9 cellular contexts compared by ENCODE assay signal in genomic region chr16:278863-279366, GRCh38. TPM values are rescaled to one million over a fixed set of nuclear protein-coding genes. Genes with fewer than 3 reads are reported as not detected.
DNase-seq lines count a peak whose midpoint lies in the region; ATAC-seq and TF ChIP-seq lines count a peak whose summit lies in the region.
"Had no signal": no experiment of that assay in that cellular context is flagged by ENCODE, and none has a peak within 500 bp of the region (broad histone marks: within the 10 kb centered on the region; RNA-seq: fewer than 3 reads in every experiment).

No MANE protein-coding gene starts in this region.

- no peaks in the 10 kb centered on the region for H3K9me3 Mint-ChIP-seq in nephron
- no peaks in the 10 kb centered on the region for H3K9me3 Mint-ChIP-seq in nephron progenitor cell

- H3K27me3 ChIP-seq in heart right ventricle, result peaks cover 0 to 66% (median 20%) of the 10 kb centered on the region in 7 donors
- no peaks in the 10 kb centered on the region for H3K27me3 ChIP-seq in right atrium auricular region

- H3K4me1 ChIP-seq in heart right ventricle, result peaks cover 0 to 38% (median 22%) of the 10 kb centered on the region in 9 donors
- peaks cover 0 to 34% of the 10 kb centered on the region in 2 donors for H3K4me1 ChIP-seq in right atrium auricular region

- TF ChIP-seq CTCF in heart right ventricle (IDR thresholded peaks at IDR 0.05) (no peak), right atrium auricular region (IDR thresholded peaks at IDR 0.05) (no peak), nephron (IDR thresholded peaks at IDR 0.05; ENCODE audit: unreplicated experiment in 3 of 3) (no peak), nephron progenitor cell (IDR thresholded peaks at IDR 0.05) (no peak)

- H3K4me3 Mint-ChIP-seq in nephron, result peak overlapping the region; percentile 16 to 60 (median 20)
- no peak overlapping the region for H3K4me3 Mint-ChIP-seq in nephron progenitor cell

- H3K36me3 ChIP-seq in heart right ventricle, result no peaks in the 10 kb centered on the region
- H3K36me3 ChIP-seq in right atrium auricular region, result no peaks in the 10 kb centered on the region
- H3K36me3 ChIP-seq: neutrophil had no signal

- H3K4me3 ChIP-seq in heart right ventricle (no peak overlapping the region), right atrium auricular region (no peak overlapping the region)

- 53 to 58% methylated on average over 6 of the region's 6 CpGs for WGBS in heart right ventricle, 2 donors

- H3K27me3 Mint-ChIP-seq in nephron (ENCODE audit: low read depth) (peaks cover 49% of the 10 kb centered on the region), nephron progenitor cell (ENCODE audit: low read depth, poor library complexity) (peaks cover 75% of the 10 kb centered on the region)

- H3K4me1 Mint-ChIP-seq in nephron (no peaks in the 10 kb centered on the region), nephron progenitor cell (no peaks in the 10 kb centered on the region)

- TF ChIP-seq POLR2A in GM18505 (IDR thresholded peaks at IDR 0.05; ENCODE audit: borderline replicate concordance, extremely low read depth, insufficient read depth, insufficient read length), result no peak

- H3K36me3 Mint-ChIP-seq in nephron (ENCODE audit: low read depth) (no peaks in the 10 kb centered on the region), nephron progenitor cell (ENCODE audit: low read depth) (no peaks in the 10 kb centered on the region)

- H3K9me3 ChIP-seq in heart right ventricle (no peaks in the 10 kb centered on the region), right atrium auricular region (no peaks in the 10 kb centered on the region)
- H3K9me3 ChIP-seq: neutrophil had no signal

- DNase-seq in heart right ventricle (peak in 1 of 2 donors; percentile 50), right atrium auricular region (ENCODE audit: low spot score) (no peak), NCI-H526 (lab: John Stamatoyannopoulos, UW) (peak; percentile 50 to 65), astrocyte of the hippocampus (ENCODE audit: low read depth, low spot score) (peak; percentile 48), nephron progenitor cell (no peak)

- ATAC-seq in heart right ventricle, result peak; percentile 11 to 67 (median 54)
- no peak for ATAC-seq in HG03025 (IDR thresholded peaks at IDR 0.05; ENCODE audit: low FRiP score, unreplicated experiment)
- ATAC-seq in GM18505 (IDR thresholded peaks at IDR 0.05; ENCODE audit: unreplicated experiment), result no peak

- no peak overlapping the region for H3K27ac ChIP-seq in heart right ventricle
- H3K27ac ChIP-seq in right atrium auricular region, result no peak overlapping the region
- H3K27ac ChIP-seq: neutrophil had no signal

- intact Hi-C loops in heart right ventricle (cut with DNase I), result no loop called here

- no peak overlapping the region for H3K27ac Mint-ChIP-seq in nephron
- H3K27ac Mint-ChIP-seq in nephron progenitor cell, result no peak overlapping the region

RNA-seq across cellular contexts. Expression of gene ARHGDIG, which starts 1.5 kb away (rescaled TPM):
- 10 to 100 TPM in 4 of 10 donors, 1 to 10 TPM in 6; 4.8 to 16.9 (median 9.1) TPM for total RNA-seq in heart right ventricle
- 10 to 100 TPM in 1 of 2 donors, under 1 TPM in 1; 0.17 to 10.7 TPM for polyA plus RNA-seq in heart right ventricle
- total RNA-seq in right atrium auricular region, result 1 to 10 TPM; 5.9 to 6.8 TPM

RNA-seq across cellular contexts. Expression of gene RGS11, which starts 3.2 kb away (rescaled TPM):
- total RNA-seq in heart right ventricle (10 to 100 TPM in 6 of 10 donors, 1 to 10 TPM in 4; 7.5 to 18.2 (median 12.5) TPM), right atrium auricular region (1 to 10 TPM; 8.3 to 9.0 TPM)
- 10 to 100 TPM in 1 of 2 donors, 1 to 10 TPM in 1; 1.9 to 36.4 TPM for polyA plus RNA-seq in heart right ventricle

RNA-seq across cellular contexts. Expression of gene PDIA2, which starts 4.0 kb away (rescaled TPM):
- 10 to 100 TPM in 1 of 10 donors, 1 to 10 TPM in 8, under 1 TPM in 1; 0.55 to 14.0 (median 3.2) TPM for total RNA-seq in heart right ventricle
- 1 to 10 TPM in 1 of 2 donors, under 1 TPM in 1; 0.32 to 2.6 TPM for polyA plus RNA-seq in heart right ventricle
- total RNA-seq in right atrium auricular region, result 1 to 10 TPM in 1 of 2 donors, under 1 TPM in 1; 0.52 to 5.4 TPM

RNA-seq across cellular contexts. Expression of gene FAM234A, which starts 44.3 kb away (rescaled TPM):
- total RNA-seq in heart right ventricle (100 to 1,000 TPM; 114 to 200 (median 161) TPM), right atrium auricular region (100 to 1,000 TPM; 141 to 227 TPM)
- polyA plus RNA-seq in heart right ventricle, result 10 to 100 TPM; 70.5 to 97.9 TPM

RNA-seq across cellular contexts. Expression of gene LUC7L, which starts 49.7 kb away (rescaled TPM):
- total RNA-seq in heart right ventricle (10 to 100 TPM; 14.4 to 29.7 (median 20.4) TPM), right atrium auricular region (10 to 100 TPM; 18.3 to 20.2 TPM)
- polyA plus RNA-seq in heart right ventricle, result 100 to 1,000 TPM in 1 of 2 donors, 10 to 100 TPM in 1; 21.3 to 139 TPM

Comparison
In these comparisons a context has a peak if more than half of its experiments do, and no peak if none do; other contexts are left out.
1. ATAC-seq: peak in heart right ventricle (8 of 8); none in HG03025 (single experiment) and GM18505 (single experiment).
2. DNase-seq: peak in NCI-H526 (2 of 2) and astrocyte of the hippocampus (single experiment); none in right atrium auricular region (single experiment) and nephron progenitor cell (single experiment).